In genomic region chr1:67747667-67748066, GRCh38 we compare ENCODE assay signal across 10 cellular contexts.
A peak's percentile ranks its signal among the peaks of the same experiment; 100 is the strongest.
DNase-seq lines count a peak whose midpoint lies in the region; TF ChIP-seq lines count a peak whose summit lies in the region.
"Had no signal": no experiment of that assay in that cellular context is flagged by ENCODE, and none has a peak within 500 bp of the region (broad histone marks: within the 10 kb centered on the region; RNA-seq: fewer than 3 reads in every experiment).

No MANE protein-coding gene starts in this region.

- no peaks in the 10 kb centered on the region for H3K36me3 Mint-ChIP-seq in mesothelial cell of epicardium
- H3K36me3 Mint-ChIP-seq in type B pancreatic cell = no peaks in the 10 kb centered on the region
- H3K36me3 Mint-ChIP-seq: stimulated activated memory B cell treated with anti-CD40 and anti-IgM and Interleukin-4, amounts not matched to agents 10 μg/mL and 1 μg/mL and 100 μg/mL, for 72 hours had no signal

- H3K4me3 Mint-ChIP-seq in mesothelial cell of epicardium (peak overlapping the region; percentile 13), type B pancreatic cell (peak overlapping the region; percentile 78)
- H3K4me3 Mint-ChIP-seq: activated T-cell treated with anti-CD3 and anti-CD28 coated beads, Interleukin-2, amount 50 U/mL, for 72 hours; stimulated activated memory B cell treated with anti-CD40 and anti-IgM and Interleukin-4, amounts not matched to agents 10 μg/mL and 1 μg/mL and 100 μg/mL, for 72 hours had no signal

- no peak overlapping the region for H3K27ac ChIP-seq in colonic mucosa

- H3K27ac Mint-ChIP-seq in mesothelial cell of epicardium (peak overlapping the region; percentile 96), type B pancreatic cell (peak overlapping the region; percentile 84)
- H3K27ac Mint-ChIP-seq: activated T-cell treated with anti-CD3 and anti-CD28 coated beads, Interleukin-2, amount 50 U/mL, for 72 hours; stimulated activated memory B cell treated with anti-CD40 and anti-IgM and Interleukin-4, amounts not matched to agents 10 μg/mL and 1 μg/mL and 100 μg/mL, for 72 hours had no signal

- intact Hi-C loops in colonic mucosa (cut with DNase I) = no loop called here

- no peak overlapping the region for H3K9ac ChIP-seq in colonic mucosa (ENCODE audit: low read depth in 2 of 2, low read length in 2 of 2)

- H3K27me3 ChIP-seq in colonic mucosa = no peaks in the 10 kb centered on the region

- H3K36me3 ChIP-seq in colonic mucosa = no peaks in the 10 kb centered on the region

- H3K4me3 ChIP-seq in colonic mucosa = no peak overlapping the region

- H3K4me1 Mint-ChIP-seq in mesothelial cell of epicardium (peaks cover 63% of the 10 kb centered on the region), type B pancreatic cell (ENCODE audit: unreplicated experiment) (peaks cover 52% of the 10 kb centered on the region)

- peaks cover 6% of the 10 kb centered on the region for H3K4me1 ChIP-seq in colonic mucosa

- H3K9me3 ChIP-seq in colonic mucosa = no peaks in the 10 kb centered on the region

- no peaks in the 10 kb centered on the region for H3K9me3 Mint-ChIP-seq in mesothelial cell of epicardium
- H3K9me3 Mint-ChIP-seq in type B pancreatic cell = no peaks in the 10 kb centered on the region
- H3K9me3 Mint-ChIP-seq: activated T-cell treated with anti-CD3 and anti-CD28 coated beads, Interleukin-2, amount 50 U/mL, for 72 hours; stimulated activated memory B cell treated with anti-CD40 and anti-IgM and Interleukin-4, amounts not matched to agents 10 μg/mL and 1 μg/mL and 100 μg/mL, for 72 hours had no signal

- DNase-seq in M059J (ENCODE audit: low read depth) (peak; percentile 51), colonic mucosa (peak; percentile 18), mesothelial cell of epicardium (ENCODE audit: low spot score in 2 of 2, unreplicated experiment in 2 of 2) (no peak), type B pancreatic cell (ENCODE audit: extremely low spot score, unreplicated experiment) (no peak), NCI-H1092 (lab: John Stamatoyannopoulos, UW) (no peak), NCI-H2196 (lab: John Stamatoyannopoulos, UW; ENCODE audit: unreplicated experiment) (no peak), HuH-7.5 (ENCODE audit: low spot score) (no peak)
- DNase-seq: activated T-cell treated with anti-CD3 and anti-CD28 coated beads, Interleukin-2, amount 50 U/mL, for 72 hours; NCI-H1105 treated with DMSO at 0.1 percent for 48 hours had no signal

- H3K27me3 Mint-ChIP-seq in mesothelial cell of epicardium (ENCODE audit: low read depth) (no peaks in the 10 kb centered on the region), type B pancreatic cell (no peaks in the 10 kb centered on the region)

- TF ChIP-seq CTCF in colonic mucosa (IDR thresholded peaks at IDR 0.05) = no peak
- no peak for TF ChIP-seq CTCF in mesothelial cell of epicardium (IDR thresholded peaks at IDR 0.05; ENCODE audit: unreplicated experiment)
- TF ChIP-seq CTCF in type B pancreatic cell (conservative IDR thresholded peaks at IDR 0.05) = no peak

Comparison
In these comparisons a context has a peak if more than half of its experiments do, and no peak if none do; other contexts are left out.
1. DNase-seq: peak in M059J (single experiment) and colonic mucosa (single experiment); none in mesothelial cell of epicardium (0 of 2), type B pancreatic cell (single experiment), NCI-H1092 (single experiment), NCI-H2196 (single experiment) and HuH-7.5 (single experiment).